In the genomic region with DNA sequence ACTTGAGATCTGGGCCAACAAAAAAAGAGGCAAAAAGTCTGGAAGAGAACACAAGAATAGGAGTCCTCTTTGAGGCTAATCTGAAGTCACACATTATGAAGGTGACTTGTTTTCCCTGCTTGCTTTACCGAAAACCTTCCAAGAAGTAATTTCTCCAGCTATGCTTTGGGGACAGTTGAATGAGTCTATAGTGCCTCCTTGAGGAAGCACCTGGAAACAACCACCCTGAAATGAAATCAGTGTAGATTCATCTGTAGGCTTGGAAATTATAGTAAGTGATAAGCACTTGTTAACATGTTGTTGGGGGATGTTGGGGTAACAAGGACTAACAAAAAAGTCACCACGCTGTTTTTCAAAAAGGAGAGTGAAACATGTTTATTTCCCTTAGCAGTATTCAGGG, we compare ENCODE assay signal across 9 cellular contexts. TPM values are rescaled to one million over a fixed set of nuclear protein-coding genes. Genes with fewer than 3 reads are reported as not detected.
DNase-seq lines count a peak whose midpoint lies in the region; ATAC-seq and TF ChIP-seq lines count a peak whose summit lies in the region.
"Had no signal": no experiment of that assay in that cellular context is flagged by ENCODE, and none has a peak within 500 bp of the region (broad histone marks: within the 10 kb centered on the region; RNA-seq: fewer than 3 reads in every experiment).

No MANE protein-coding gene starts in this region.

- ATAC-seq in GM18873 (IDR thresholded peaks at IDR 0.05; ENCODE audit: low FRiP score, unreplicated experiment) (no peak), HG03108 (IDR thresholded peaks at IDR 0.05; ENCODE audit: unreplicated experiment) (no peak), HG02642 (IDR thresholded peaks at IDR 0.05; ENCODE audit: poor library complexity, unreplicated experiment) (no peak)

- peak; percentile 68 for TF ChIP-seq CTCF in cardiac fibroblast (IDR thresholded peaks at IDR 0.05; ENCODE audit: low read depth, low read length)
- TF ChIP-seq CTCF in progenitor cell of endocrine pancreas (IDR thresholded peaks at IDR 0.05; ENCODE audit: unreplicated experiment) = peak; percentile 30

- DNase-seq in NCI-H1417 (lab: John Stamatoyannopoulos, UW) = peak in 2 of 3 experiments; percentile 1 to 45
- DNase-seq in NCI-H1417 treated with DMSO at 0.1 percent for 48 hours (lab: John Stamatoyannopoulos, UW) = no peak
- peak; percentile 41 for DNase-seq in NAMALWA (ENCODE audit: low spot score)
- DNase-seq in cardiac fibroblast (ENCODE audit: low read depth in 2 of 2) = peak; percentile 21 to 67
- no peak for DNase-seq in progenitor cell of endocrine pancreas (ENCODE audit: low spot score, unreplicated experiment)

- H3K27me3 Mint-ChIP-seq in progenitor cell of endocrine pancreas = peaks cover 22% of the 10 kb centered on the region

- no peaks in the 10 kb centered on the region for H3K36me3 Mint-ChIP-seq in progenitor cell of endocrine pancreas (ENCODE audit: insufficient read depth)

- H3K4me3 ChIP-seq in cardiac fibroblast (replicated peaks in 1 of 2; ENCODE audit: low read depth in 2 of 2, low read length in 2 of 2) = no peak overlapping the region

- H3K4me1 Mint-ChIP-seq in progenitor cell of endocrine pancreas (ENCODE audit: low read depth) = no peaks in the 10 kb centered on the region

- H3K9me3 Mint-ChIP-seq in progenitor cell of endocrine pancreas (ENCODE audit: low read depth) = peaks cover 4% of the 10 kb centered on the region

- no peak overlapping the region for H3K27ac Mint-ChIP-seq in progenitor cell of endocrine pancreas
- H3K27ac Mint-ChIP-seq: B cell had no signal

- H3K4me3 Mint-ChIP-seq in progenitor cell of endocrine pancreas (ENCODE audit: low read depth) = no peak overlapping the region
- H3K4me3 Mint-ChIP-seq: B cell had no signal

RNA-seq across cellular contexts. Expression of a gene that starts 23.4 kb away (rescaled TPM):
- total RNA-seq in progenitor cell of endocrine pancreas = not detected in 2 replicates
- total RNA-seq: B cell had no signal

RNA-seq across cellular contexts. Expression of a gene that starts 41.6 kb away (rescaled TPM):
- not detected in 2 replicates for total RNA-seq in progenitor cell of endocrine pancreas
- total RNA-seq: B cell had no signal

Comparison
In these comparisons a context has a peak if more than half of its experiments do, and no peak if none do; other contexts are left out.
1. DNase-seq: peak in NCI-H1417 (2 of 3), NAMALWA (single experiment) and cardiac fibroblast (2 of 2); none in NCI-H1417 treated with DMSO at 0.1 percent for 48 hours (single experiment) and progenitor cell of endocrine pancreas (single experiment).